In genomic region chr11:133636686-133637085, GRCh38 we compare ENCODE assay signal across 19 cellular contexts.
"Had no signal": no experiment of that assay in that cellular context is flagged by ENCODE, and none has a peak within 500 bp of the region (broad histone marks: within the 10 kb centered on the region; RNA-seq: fewer than 3 reads in every experiment).

No MANE protein-coding gene starts in this region.

- H3K9me3 ChIP-seq: esophagus muscularis mucosa, gastroesophageal sphincter, left ventricle myocardium inferior, lower lobe of right lung, ovary, stomach, thoracic aorta had no signal

- ATAC-seq: gastroesophageal sphincter, lower lobe of right lung, natural killer cell, right cardiac atrium had no signal

- FAIRE-seq: keratinocyte, small intestine had no signal

- H3K27me3 ChIP-seq: ovary had no signal

- DNase-seq: effector memory CD4-positive, alpha-beta T cell; glutamatergic neuron; left ventricle myocardium inferior; lower lobe of right lung; natural killer cell; nucleus accumbens; ovary; right cardiac atrium; small intestine; stimulated activated CD4-positive, alpha-beta T cell treated with anti-CD3 and anti-CD28 coated beads, Interleukin-12 subunit alpha, Interleukin-12 subunit beta, amount 100 ng/mL, for 4 hours; stimulated activated naive CD4-positive, alpha-beta T cell; stomach; substantia nigra; trophoblast cell had no signal

- H3K36me3 ChIP-seq: esophagus muscularis mucosa, gastroesophageal sphincter, left ventricle myocardium inferior, lower lobe of right lung, ovary, stomach, thoracic aorta had no signal

- H3K27ac ChIP-seq: epithelial cell of prostate, esophagus muscularis mucosa, gastroesophageal sphincter, left ventricle myocardium inferior, lower lobe of right lung, ovary, stomach, thoracic aorta had no signal

- H3K4me3 ChIP-seq: esophagus muscularis mucosa, gastroesophageal sphincter, left ventricle myocardium inferior, lower lobe of right lung, ovary, stomach, thoracic aorta had no signal

- H3K4me1 ChIP-seq: esophagus muscularis mucosa, gastroesophageal sphincter, left ventricle myocardium inferior, lower lobe of right lung, stomach had no signal
